Comparison of ENCODE assay signal across 24 cellular contexts in genomic region chr5:74938250-74938649, GRCh38.
DNase-seq lines count a peak whose midpoint lies in the region; ATAC-seq lines count a peak whose summit lies in the region.
"Had no signal": no experiment of that assay in that cellular context is flagged by ENCODE, and none has a peak within 500 bp of the region (broad histone marks: within the 10 kb centered on the region; RNA-seq: fewer than 3 reads in every experiment).

No MANE protein-coding gene starts in this region.

- no peak for ATAC-seq in HG02623 (IDR thresholded peaks at IDR 0.05; ENCODE audit: unreplicated experiment)
- ATAC-seq in GM21360 (IDR thresholded peaks at IDR 0.05; ENCODE audit: unreplicated experiment): no peak
- no peak for ATAC-seq in GM21528 (IDR thresholded peaks at IDR 0.05; ENCODE audit: low FRiP score, unreplicated experiment)
- ATAC-seq: activated naive CD4-positive, alpha-beta T cell treated with anti-CD3 and anti-CD28 coated beads, Interleukin-2, amount 50 U/mL, for 72 hours; effector memory CD8-positive, alpha-beta T cell; HCT116; upper lobe of right lung had no signal

- DNase-seq in HCEC 1CT (peak; percentile 61), LoVo (ENCODE audit: low spot score) (peak; percentile 41), SW480 (ENCODE audit: low spot score) (peak; percentile 57), iris pigment epithelial cell (ENCODE audit: low read depth) (peak; percentile 42)
- DNase-seq: activated CD4-positive, alpha-beta T cell treated with anti-CD3 and anti-CD28 coated beads for 1 hour; activated CD8-positive, alpha-beta memory T cell treated with anti-CD3 and anti-CD28 coated beads for 24 hours; activated T-cell treated with anti-CD3 and anti-CD28 coated beads, Interleukin-2, amount 50 U/mL, for 48 hours; CD8-positive, alpha-beta memory T cell; DMS79; effector memory CD8-positive, alpha-beta T cell; esophagus squamous epithelium; NCI-H1105 treated with DMSO at 0.1 percent for 48 hours; NCI-H2081 treated with DMSO at 0.1 percent for 48 hours; NCI-H446 treated with DMSO at 0.1 percent for 48 hours; occipital lobe; RPMI8226; stimulated activated CD4-positive, alpha-beta T cell treated with anti-CD3 and anti-CD28 coated beads, Interleukin-15, amount 100 ng/mL, for 24 hours; T1000; upper lobe of right lung had no signal
